35 cellular contexts compared by ENCODE assay signal in genomic region chr21:40924641-40925040, GRCh38.
"Had no signal": no experiment of that assay in that cellular context is flagged by ENCODE, and none has a peak within 500 bp of the region (broad histone marks: within the 10 kb centered on the region; RNA-seq: fewer than 3 reads in every experiment).

No MANE protein-coding gene starts in this region.

- H3K36me3 Mint-ChIP-seq: activated CD4-positive, alpha-beta memory T cell treated with anti-CD3 and anti-CD28 coated beads for 36 hours; activated CD8-positive, alpha-beta memory T cell treated with anti-CD3 and anti-CD28 coated beads, Interleukin-2, amount 10 ng/mL, durations not matched to agents 7 days and 5 days; activated naive CD4-positive, alpha-beta T cell treated with anti-CD3 and anti-CD28 coated beads, Interleukin-2, amount 10 ng/mL, durations not matched to agents 7 days and 5 days; activated naive CD8-positive, alpha-beta T cell treated with anti-CD3 and anti-CD28 coated beads, Interleukin-2, amount 10 ng/mL, durations not matched to agents 7 days and 5 days had no signal

- H3K4me3 Mint-ChIP-seq: activated CD4-positive, alpha-beta memory T cell treated with anti-CD3 and anti-CD28 coated beads for 36 hours; activated CD4-positive, alpha-beta T cell treated with anti-CD3 and anti-CD28 coated beads for 36 hours; activated CD4-positive, alpha-beta T cell treated with anti-CD3 and anti-CD28 coated beads, Interleukin-2, amount 10 ng/mL, durations not matched to agents 24 days and 14 days; activated CD8-positive, alpha-beta memory T cell treated with anti-CD3 and anti-CD28 coated beads, Interleukin-2, amount 10 ng/mL, durations not matched to agents 7 days and 5 days; activated CD8-positive, alpha-beta T cell treated with anti-CD3 and anti-CD28 coated beads, Interleukin-2, amount 10 ng/mL, durations not matched to agents 7 days and 5 days; activated naive CD4-positive, alpha-beta T cell treated with anti-CD3 and anti-CD28 coated beads, Interleukin-2, amount 10 ng/mL, durations not matched to agents 7 days and 5 days; activated naive CD8-positive, alpha-beta T cell treated with anti-CD3 and anti-CD28 coated beads, Interleukin-2, amount 10 ng/mL, durations not matched to agents 7 days and 5 days; activated T-helper 1 cell treated with anti-CD3 and anti-CD28 coated beads, Interleukin-12 subunit alpha, Interleukin-12 subunit beta, Interleukin-2, Interleukin-4 antibody, amounts not matched to agents 30 ng/mL and 10 ng/mL and 1 ng/mL, durations not matched to agents 14 hours and 24 hours and 36 hours; brain; central memory CD8-positive, alpha-beta T cell; effector memory CD8-positive, alpha-beta T cell; T-helper 17 cell; T-helper 2 cell treated with Interferon-gamma antibody and Interleukin-4, amounts not matched to agents 5 μg/mL and 100 μg/mL, for 36 hours had no signal

- H3K4me3 ChIP-seq: ascending aorta, breast epithelium, esophagus squamous epithelium, gastroesophageal sphincter, heart right ventricle had no signal

- H3K27ac ChIP-seq: ascending aorta, esophagus squamous epithelium, gastroesophageal sphincter, heart right ventricle, WERI-Rb-1 had no signal

- H3K27me3 ChIP-seq: ascending aorta, breast epithelium, esophagus squamous epithelium, heart right ventricle had no signal

- FAIRE-seq: colon had no signal

- H3K27ac Mint-ChIP-seq: activated CD4-positive, alpha-beta memory T cell treated with anti-CD3 and anti-CD28 coated beads for 36 hours; activated CD4-positive, alpha-beta T cell treated with anti-CD3 and anti-CD28 coated beads for 36 hours; activated CD4-positive, alpha-beta T cell treated with anti-CD3 and anti-CD28 coated beads, Interleukin-2, amount 10 ng/mL, durations not matched to agents 24 days and 14 days; activated CD8-positive, alpha-beta memory T cell treated with anti-CD3 and anti-CD28 coated beads, Interleukin-2, amount 10 ng/mL, durations not matched to agents 7 days and 5 days; activated CD8-positive, alpha-beta T cell treated with anti-CD3 and anti-CD28 coated beads, Interleukin-2, amount 10 ng/mL, durations not matched to agents 7 days and 5 days; activated naive CD4-positive, alpha-beta T cell treated with anti-CD3 and anti-CD28 coated beads, Interleukin-2, amount 10 ng/mL, durations not matched to agents 7 days and 5 days; activated naive CD4-positive, alpha-beta T cell treated with anti-CD3 and anti-CD28 coated beads, Interleukin-2, amount 50 U/mL, for 72 hours; activated naive CD8-positive, alpha-beta T cell treated with anti-CD3 and anti-CD28 coated beads, Interleukin-2, amount 10 ng/mL, durations not matched to agents 7 days and 5 days; activated T-helper 1 cell treated with anti-CD3 and anti-CD28 coated beads, Interleukin-12 subunit alpha, Interleukin-12 subunit beta, Interleukin-2, Interleukin-4 antibody, amounts not matched to agents 30 ng/mL and 10 ng/mL and 1 ng/mL, durations not matched to agents 14 hours and 24 hours and 36 hours; brain; effector memory CD8-positive, alpha-beta T cell; T-helper 17 cell; T-helper 2 cell treated with Interferon-gamma antibody and Interleukin-4, amounts not matched to agents 5 μg/mL and 100 μg/mL, for 36 hours had no signal

- ATAC-seq: activated CD4-positive, alpha-beta T cell treated with anti-CD3 and anti-CD28 coated beads for 36 hours; activated CD8-positive, alpha-beta memory T cell treated with anti-CD3 and anti-CD28 coated beads, Interleukin-2, amount 10 ng/mL, durations not matched to agents 7 days and 5 days; activated CD8-positive, alpha-beta T cell treated with anti-CD3 and anti-CD28 coated beads, Interleukin-2, amount 10 ng/mL, durations not matched to agents 7 days and 5 days; activated naive CD4-positive, alpha-beta T cell treated with anti-CD3 and anti-CD28 coated beads, Interleukin-2, amount 50 U/mL, for 72 hours; effector memory CD8-positive, alpha-beta T cell; gastroesophageal sphincter; heart right ventricle; T-helper 17 cell had no signal

- H3K27me3 Mint-ChIP-seq: activated CD4-positive, alpha-beta memory T cell treated with anti-CD3 and anti-CD28 coated beads for 36 hours; activated CD4-positive, alpha-beta T cell treated with anti-CD3 and anti-CD28 coated beads for 36 hours; activated CD4-positive, alpha-beta T cell treated with anti-CD3 and anti-CD28 coated beads, Interleukin-2, amount 10 ng/mL, durations not matched to agents 24 days and 14 days; activated CD8-positive, alpha-beta memory T cell treated with anti-CD3 and anti-CD28 coated beads, Interleukin-2, amount 10 ng/mL, durations not matched to agents 7 days and 5 days; activated naive CD4-positive, alpha-beta T cell treated with anti-CD3 and anti-CD28 coated beads, Interleukin-2, amount 10 ng/mL, durations not matched to agents 7 days and 5 days; activated naive CD8-positive, alpha-beta T cell treated with anti-CD3 and anti-CD28 coated beads, Interleukin-2, amount 10 ng/mL, durations not matched to agents 7 days and 5 days; central memory CD8-positive, alpha-beta T cell; effector memory CD8-positive, alpha-beta T cell; T-helper 17 cell had no signal

- H3K4me1 Mint-ChIP-seq: activated CD4-positive, alpha-beta T cell treated with anti-CD3 and anti-CD28 coated beads for 36 hours; activated CD4-positive, alpha-beta T cell treated with anti-CD3 and anti-CD28 coated beads, Interleukin-2, amount 10 ng/mL, durations not matched to agents 24 days and 14 days; activated CD8-positive, alpha-beta memory T cell treated with anti-CD3 and anti-CD28 coated beads, Interleukin-2, amount 10 ng/mL, durations not matched to agents 7 days and 5 days; activated naive CD4-positive, alpha-beta T cell treated with anti-CD3 and anti-CD28 coated beads, Interleukin-2, amount 10 ng/mL, durations not matched to agents 7 days and 5 days; activated naive CD8-positive, alpha-beta T cell treated with anti-CD3 and anti-CD28 coated beads, Interleukin-2, amount 10 ng/mL, durations not matched to agents 7 days and 5 days; central memory CD8-positive, alpha-beta T cell; T-helper 17 cell had no signal

- H3K4me1 ChIP-seq: ascending aorta, breast epithelium, gastroesophageal sphincter, heart right ventricle had no signal

- H3K36me3 ChIP-seq: ascending aorta, breast epithelium, esophagus squamous epithelium, gastroesophageal sphincter, heart right ventricle, WERI-Rb-1 had no signal

- DNase-seq: activated CD4-positive, alpha-beta memory T cell treated with anti-CD3 and anti-CD28 coated beads for 36 hours; activated CD4-positive, alpha-beta T cell treated with anti-CD3 and anti-CD28 coated beads for 36 hours; activated CD4-positive, alpha-beta T cell treated with anti-CD3 and anti-CD28 coated beads, Interleukin-2, amount 10 ng/mL, durations not matched to agents 24 days and 14 days; activated CD4-positive, CD25-positive, alpha-beta regulatory T cell; activated CD4-positive, CD25-positive, alpha-beta regulatory T cell treated with anti-CD3 and anti-CD28 coated beads, Interleukin-2, amount 50 U/mL, for 72 hours; activated CD8-positive, alpha-beta memory T cell treated with anti-CD3 and anti-CD28 coated beads, Interleukin-2, amount 10 ng/mL, durations not matched to agents 7 days and 5 days; activated CD8-positive, alpha-beta memory T cell treated with anti-CD3 and anti-CD28 coated beads, Interleukin-2, amount 50 U/mL, for 4 hours; activated CD8-positive, alpha-beta T cell treated with anti-CD3 and anti-CD28 coated beads, Interleukin-2, amount 10 ng/mL, durations not matched to agents 7 days and 5 days; activated gamma-delta T cell; activated naive CD4-positive, alpha-beta T cell; activated naive CD4-positive, alpha-beta T cell treated with anti-CD3 and anti-CD28 coated beads, Interleukin-2, amount 10 ng/mL, durations not matched to agents 7 days and 5 days; activated naive CD8-positive, alpha-beta T cell treated with anti-CD3 and anti-CD28 coated beads, Interleukin-2, amount 10 ng/mL, durations not matched to agents 7 days and 5 days; activated T-cell treated with anti-CD3 and anti-CD28 coated beads, Interleukin-2, amount 50 U/mL, for 1 hour; activated T-cell treated with anti-CD3 and anti-CD28 coated beads, Interleukin-2, amount 50 U/mL, for 48 hours; cortex of kidney; dermis blood vessel endothelial cell; effector CD4-positive, alpha-beta T cell; effector memory CD8-positive, alpha-beta T cell; erythroblast; esophagus squamous epithelium; foreskin melanocyte; heart right ventricle; T-helper 1 cell; T-helper 17 cell; T1000; WERI-Rb-1 had no signal
